ENCODE assay signal across 22 cellular contexts in the genomic region with DNA sequence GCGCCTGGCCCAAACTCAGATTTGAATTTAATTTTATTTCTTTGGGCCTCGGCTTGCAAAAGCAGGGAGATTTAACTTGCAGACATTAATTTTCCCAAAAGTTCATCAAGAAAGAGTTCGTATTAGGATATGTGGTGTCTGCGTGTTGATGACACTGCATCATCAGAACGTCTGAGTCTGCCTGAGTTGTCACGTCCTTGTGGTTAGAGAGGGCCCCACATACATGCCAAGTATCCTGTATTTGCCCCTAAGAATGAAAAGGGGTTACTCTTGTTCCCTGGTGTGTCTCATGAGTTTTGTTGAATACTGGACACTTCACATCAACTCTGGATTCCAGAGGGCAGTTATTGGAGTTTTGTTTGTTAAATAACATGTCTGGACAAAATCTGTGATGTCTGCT. TPM values are rescaled to one million over a fixed set of nuclear protein-coding genes. Genes with fewer than 3 reads are reported as not detected.
DNase-seq lines count a peak whose midpoint lies in the region; ATAC-seq and TF ChIP-seq lines count a peak whose summit lies in the region.
"Had no signal": no experiment of that assay in that cellular context is flagged by ENCODE, and none has a peak within 500 bp of the region (broad histone marks: within the 10 kb centered on the region; RNA-seq: fewer than 3 reads in every experiment).

No MANE protein-coding gene starts in this region.

- H3K27ac Mint-ChIP-seq in HFFc6 (peak overlapping the region; percentile 70), type B pancreatic cell (no peak overlapping the region)
- peak overlapping the region in 2 of 10 donors; percentile 21 to 68 for H3K27ac Mint-ChIP-seq in naive thymus-derived CD8-positive, alpha-beta T cell
- H3K27ac Mint-ChIP-seq: CD8-positive, alpha-beta memory T cell had no signal

- H3K4me1 Mint-ChIP-seq in HFFc6 (ENCODE audit: low read depth) (peaks cover 16% of the 10 kb centered on the region), type B pancreatic cell (ENCODE audit: unreplicated experiment) (no peaks in the 10 kb centered on the region)
- peaks cover 0 to 8% (median 0%) of the 10 kb centered on the region in 4 donors for H3K4me1 Mint-ChIP-seq in naive thymus-derived CD8-positive, alpha-beta T cell
- H3K4me1 Mint-ChIP-seq: CD8-positive, alpha-beta memory T cell had no signal

- H3K4me3 ChIP-seq in BJ (ENCODE audit: low read depth, low read length) (no peak overlapping the region), foreskin fibroblast (ENCODE audit: low read depth in 1 of 2, low read length in 2 of 2) (no peak overlapping the region)
- H3K4me3 ChIP-seq: BLaER1, GM12878 had no signal

- H3K36me3 Mint-ChIP-seq in HFFc6 (ENCODE audit: low read depth) (peaks cover 39% of the 10 kb centered on the region), type B pancreatic cell (peaks cover 37% of the 10 kb centered on the region)
- H3K36me3 Mint-ChIP-seq in naive thymus-derived CD8-positive, alpha-beta T cell, result peaks cover 18 to 37% (median 21%) of the 10 kb centered on the region in 3 donors

- H3K4me3 Mint-ChIP-seq in HFFc6, result no peak overlapping the region
- H3K4me3 Mint-ChIP-seq in type B pancreatic cell, result no peak overlapping the region
- H3K4me3 Mint-ChIP-seq in naive thymus-derived CD8-positive, alpha-beta T cell, result no peak overlapping the region
- H3K4me3 Mint-ChIP-seq: CD8-positive, alpha-beta memory T cell had no signal

- POLR2A ChIA-PET in BJ (lab: Charles Lee), result no interaction called here
- POLR2A ChIA-PET in naive thymus-derived CD8-positive, alpha-beta T cell (lab: Charles Lee), result no interaction called here

- ATAC-seq in naive thymus-derived CD8-positive, alpha-beta T cell, result no peak

- CTCF ChIA-PET in BJ (lab: Yijun Ruan, JAX), result no interaction called here

- TF ChIP-seq CTCF in BJ (IDR thresholded peaks at IDR 0.05; ENCODE audit: insufficient read depth, low read depth, low read length), result no peak
- TF ChIP-seq CTCF in HFFc6 (IDR thresholded peaks at IDR 0.05), result no peak
- no peak for TF ChIP-seq CTCF in foreskin fibroblast (IDR thresholded peaks at IDR 0.05; ENCODE audit: low read depth, low read length)
- TF ChIP-seq CTCF in type B pancreatic cell (conservative IDR thresholded peaks at IDR 0.05), result no peak

- H3K27me3 ChIP-seq in BJ (ENCODE audit: control insufficient read depth, insufficient read depth, low read length), result no peaks in the 10 kb centered on the region
- H3K27me3 ChIP-seq: BLaER1 had no signal

- H3K27me3 Mint-ChIP-seq in HFFc6 (ENCODE audit: insufficient read depth) (peaks cover 6% of the 10 kb centered on the region), type B pancreatic cell (no peaks in the 10 kb centered on the region)
- no peaks in the 10 kb centered on the region for H3K27me3 Mint-ChIP-seq in naive thymus-derived CD8-positive, alpha-beta T cell

- H3K9me3 Mint-ChIP-seq in HFFc6, result peaks cover 34% of the 10 kb centered on the region
- H3K9me3 Mint-ChIP-seq in type B pancreatic cell, result peaks cover 16% of the 10 kb centered on the region
- H3K9me3 Mint-ChIP-seq in naive thymus-derived CD8-positive, alpha-beta T cell, result peaks cover 5 to 37% (median 18%) of the 10 kb centered on the region in 9 donors

- peaks cover 1% of the 10 kb centered on the region; the same call in 1 of the 2 replicates for H3K36me3 ChIP-seq in BJ (ENCODE audit: control insufficient read depth, insufficient read depth, low read length)

- in situ Hi-C loops in ACHN (cut with HindIII; ENCODE audit: low pct_ligation_motif_present, low pct_unique_long_range_greater_than_20kb, low sequenced_read_pairs), result no loop called here

- DNase-seq in BJ (ENCODE audit: low read depth) (peak; percentile 35), HFFc6 (peak; percentile 25), foreskin fibroblast (peak; percentile 68 to 74), type B pancreatic cell (ENCODE audit: extremely low spot score, unreplicated experiment) (peak; percentile 22), ACHN (no peak)
- DNase-seq in naive thymus-derived CD8-positive, alpha-beta T cell, result no peak
- no peak for DNase-seq in stimulated activated CD4-positive, alpha-beta T cell treated with anti-CD3 and anti-CD28 coated beads, Interleukin-4, amount 100 ng/mL, for 1 hour
- DNase-seq: CD8-positive, alpha-beta memory T cell; DMS79; GDM1; KBM-7; NCI-H1105 treated with DMSO at 0.1 percent for 48 hours; NCI-H1694; NCI-H2081 treated with DMSO at 0.1 percent for 48 hours; NCI-H510A; NCI-H774; SHP77; SK-N-SH had no signal

RNA-seq across cellular contexts. Expression of a gene that starts 5.6 kb away (rescaled TPM):
- polyA plus RNA-seq in BJ (2011; rRNA removed), result 0.17 and 0.54 TPM in 2 replicates
- polyA minus RNA-seq in BJ (2011; rRNA and poly(A)+ RNA removed), result not detected in 2 replicates
- total RNA-seq in HFFc6 (2021; fragmentation: NEBNext Ultra II Directional; extraction: Animal tissue kit (Norgen Biotek cat#: 25700)), result under 1 TPM in 1 of 6 experiments, not detected in 5; 0.41 TPM
- total RNA-seq in type B pancreatic cell (ENCODE audit: low replicate concordance), result 0.62 and 0.92 TPM in 2 replicates
- under 1 TPM; 0.96 to 0.99 TPM for total RNA-seq in naive thymus-derived CD8-positive, alpha-beta T cell
- polyA plus RNA-seq in naive thymus-derived CD8-positive, alpha-beta T cell, result not detected
- total RNA-seq: CD8-positive, alpha-beta memory T cell; GM12878; H4; OCI-LY7 had no signal
- polyA plus RNA-seq: CD8-positive, alpha-beta memory T cell had no signal

Comparison
In these comparisons a context has a peak if more than half of its experiments do, and no peak if none do; other contexts are left out.
1. DNase-seq: peak in BJ (single experiment), HFFc6 (single experiment), foreskin fibroblast (2 of 2) and type B pancreatic cell (single experiment); none in naive thymus-derived CD8-positive, alpha-beta T cell (0 of 10), ACHN (single experiment) and stimulated activated CD4-positive, alpha-beta T cell treated with anti-CD3 and anti-CD28 coated beads, Interleukin-4, amount 100 ng/mL, for 1 hour (single experiment).